Comparison of ENCODE assay signal across 23 cellular contexts in genomic region chr6:36110863-36111262, GRCh38. TPM values are rescaled to one million over a fixed set of nuclear protein-coding genes. Genes with fewer than 3 reads are reported as not detected.
A peak's percentile ranks its signal among the peaks of the same experiment; 100 is the strongest.
DNase-seq lines count a peak whose midpoint lies in the region; ATAC-seq, FAIRE-seq and TF ChIP-seq lines count a peak whose summit lies in the region.
"Had no signal": no experiment of that assay in that cellular context is flagged by ENCODE, and none has a peak within 500 bp of the region (broad histone marks: within the 10 kb centered on the region; RNA-seq: fewer than 3 reads in every experiment).

No MANE protein-coding gene starts in this region.

- H3K4me2 ChIP-seq in SK-N-SH = no peak overlapping the region
- peak overlapping the region; percentile 60 for H3K4me2 ChIP-seq in OCI-LY7 (ENCODE audit: low read length)

- peaks cover 54% of the 10 kb centered on the region for H3K4me1 Mint-ChIP-seq in stimulated activated memory B cell treated with anti-CD40 and anti-IgM and Interleukin-4, amounts not matched to agents 10 μg/mL and 1 μg/mL and 100 μg/mL, for 72 hours

- POLR2A ChIA-PET in SK-N-SH (lab: Yijun Ruan, JAX) (no interaction called here), OCI-LY7 (lab: Charles Lee) (interaction anchor here (0.9 to 1.1 kb wide), 2 partner anchors 10 to 85 kb away, joined by 3 read pairs; no protein-coding TSS in a partner anchor)

- 75% methylated on average over 4 of the region's 4 CpGs for WGBS in SK-N-SH (ENCODE audit: low lambda C conversion rate)
- 91 to 93% methylated on average over 4 of the region's 4 CpGs for WGBS in pancreas, 2 donors

- intact Hi-C loops in OCI-LY7 (cut with micrococcal nuclease; ENCODE audit: unreplicated experiment) (loop anchor here (5.0 kb wide), 1 partner anchor 84 kb away; the partner anchor contains the start of gene MAPK14), pancreas (cut with DNase I) (no loop called here)

- no peaks in the 10 kb centered on the region for H3K9me3 Mint-ChIP-seq in stimulated activated memory B cell treated with anti-CD40 and anti-IgM and Interleukin-4, amounts not matched to agents 10 μg/mL and 1 μg/mL and 100 μg/mL, for 72 hours

- TF ChIP-seq RAD21 in SK-N-SH (IDR thresholded peaks at IDR 0.05; ENCODE audit: low read length) = peak; percentile 10; the same call in 1 of the 2 replicates

- no peaks in the 10 kb centered on the region for H3K79me2 ChIP-seq in SK-N-SH (ENCODE audit: insufficient read depth)
- no peaks in the 10 kb centered on the region for H3K79me2 ChIP-seq in OCI-LY7 (ENCODE audit: insufficient read depth, low read depth, low read length)

- H3K36me3 ChIP-seq in SK-N-SH (replicated peaks in 1 of 2; ENCODE audit: control insufficient read depth in 1 of 2, insufficient read depth in 2 of 2, low read length in 1 of 2) (peaks cover 38 to 43% of the 10 kb centered on the region in 2 experiments), OCI-LY7 (ENCODE audit: insufficient read depth, low read length) (peaks cover 41% of the 10 kb centered on the region), muscle layer of colon (ENCODE audit: insufficient read depth, low read length) (peaks cover 39% of the 10 kb centered on the region), pancreas (peaks cover 0 to 27% (median 5%) of the 10 kb centered on the region in 3 donors)

- peak overlapping the region in 1 of 2 experiments; percentile 86; a peak in 2 of 4 replicates for H3K27ac ChIP-seq in SK-N-SH (ENCODE audit: low read depth in 2 of 2, low read length in 1 of 2)
- H3K27ac ChIP-seq in OCI-LY7 (ENCODE audit: low read depth, low read length, poor library complexity, severe bottlenecking) = peak overlapping the region; percentile 89
- peak overlapping the region; percentile 46 for H3K27ac ChIP-seq in muscle layer of colon (ENCODE audit: low read depth, low read length)
- H3K27ac ChIP-seq in pancreas = no peak overlapping the region
- H3K27ac ChIP-seq: 22Rv1 had no signal

- H3K4me3 Mint-ChIP-seq in stimulated activated memory B cell treated with anti-CD40 and anti-IgM and Interleukin-4, amounts not matched to agents 10 μg/mL and 1 μg/mL and 100 μg/mL, for 72 hours = no peak overlapping the region

- CTCF ChIA-PET in SK-N-SH (lab: Yijun Ruan, JAX) = interaction anchor here (1.3 to 2.5 kb wide), 3 partner anchors 13 to 82 kb away, joined by 3 to 16 read pairs (median 6); partner anchors contain the start of gene MAPK14
- CTCF ChIA-PET in OCI-LY7 (lab: Charles Lee; ENCODE audit: unreplicated experiment) = interaction anchor here (0.7 kb wide), 1 partner anchor 11 kb away, joined by 3 read pairs; no protein-coding TSS in a partner anchor

- peaks cover under 1% of the 10 kb centered on the region for H3F3A ChIP-seq in SK-N-SH (replicated peaks; ENCODE audit: insufficient read depth)

- H3K4me1 ChIP-seq in SK-N-SH (ENCODE audit: control insufficient read depth in 1 of 2, insufficient read depth in 2 of 2, low read depth in 1 of 2, low read length in 1 of 2) = peaks cover 0 to 24% of the 10 kb centered on the region in 2 experiments; a peak in 2 of 4 replicates
- H3K4me1 ChIP-seq in OCI-LY7 (ENCODE audit: insufficient read depth, low read length, poor library complexity, severe bottlenecking) = peaks cover 83% of the 10 kb centered on the region
- H3K4me1 ChIP-seq in muscle layer of colon (ENCODE audit: insufficient read depth, low read length) = peaks cover 18% of the 10 kb centered on the region
- peaks cover 0 to 7% (median 0%) of the 10 kb centered on the region in 3 donors for H3K4me1 ChIP-seq in pancreas
- H3K4me1 ChIP-seq: HAP-1 had no signal

- H4K20me1 ChIP-seq in SK-N-SH (ENCODE audit: insufficient read depth) (no peaks in the 10 kb centered on the region), OCI-LY7 (ENCODE audit: insufficient read depth, low read length) (no peaks in the 10 kb centered on the region)

- H3K9ac ChIP-seq in SK-N-SH (no peak overlapping the region), muscle layer of colon (ENCODE audit: low read length) (no peak overlapping the region)

- no peak for FAIRE-seq in pancreas (lab: Jason Lieb, UNC)
- FAIRE-seq: GM12891, GM18507, GM19239 had no signal

- no peak for ATAC-seq in SK-N-SH treated with all-trans-retinoic acid at 6 μM for 48 hours
- no peak for ATAC-seq in stimulated activated memory B cell treated with anti-CD40 and anti-IgM and Interleukin-4, amounts not matched to agents 10 μg/mL and 1 μg/mL and 100 μg/mL, for 72 hours
- ATAC-seq in GM21381 (IDR thresholded peaks at IDR 0.05; ENCODE audit: unreplicated experiment) = no peak
- ATAC-seq in pancreas = no peak
- ATAC-seq: Right ventricle myocardium inferior had no signal

- no TSS peak for BruUV-seq in OCI-LY7 (replicated peaks; lab: Mats Ljungman, UMichigan)

- peak in 1 of 2 experiments; percentile 51; a peak in 1 of 4 replicates for TF ChIP-seq EP300 in SK-N-SH (IDR thresholded peaks at IDR 0.05; ENCODE audit: borderline replicate concordance in 1 of 2, low read depth in 1 of 2, low read length in 1 of 2)

- peak; percentile 44 for DNase-seq in SK-N-SH
- peak; percentile 62 for DNase-seq in OCI-LY7 (ENCODE audit: low spot score)
- DNase-seq in pancreas = no peak
- no peak for DNase-seq in DMS79 (lab: John Stamatoyannopoulos, UW)
- DNase-seq: DND-41, GF-D8, Kasumi-1, MM.1S, NCI-H1092 treated with DMSO at 0.1 percent for 48 hours, NCI-H2081 treated with DMSO at 0.1 percent for 48 hours, NCI-H510A treated with DMSO at 0.1 percent for 48 hours, NCI-H82 had no signal

- no peaks in the 10 kb centered on the region for H3K27me3 ChIP-seq in SK-N-SH (ENCODE audit: insufficient read depth)
- no peaks in the 10 kb centered on the region for H3K27me3 ChIP-seq in muscle layer of colon (ENCODE audit: control insufficient read depth in 1 of 2, insufficient read depth in 2 of 2, low read length in 2 of 2)
- H3K27me3 ChIP-seq in pancreas = no peaks in the 10 kb centered on the region
- H3K27me3 ChIP-seq: Peyer's patch had no signal

- TF ChIP-seq CTCF in SK-N-SH (IDR thresholded peaks at IDR 0.05) (no peak), OCI-LY7 (conservative IDR thresholded peaks at IDR 0.05; ENCODE audit: low read length) (no peak), pancreas (IDR thresholded peaks at IDR 0.05) (no peak)

- H3K9me3 ChIP-seq in SK-N-SH = no peaks in the 10 kb centered on the region
- no peaks in the 10 kb centered on the region; the same call in 1 of the 2 replicates for H3K9me3 ChIP-seq in OCI-LY7 (ENCODE audit: low read length)
- H3K9me3 ChIP-seq in muscle layer of colon (ENCODE audit: low read length) = no peaks in the 10 kb centered on the region
- H3K9me3 ChIP-seq in pancreas = no peaks in the 10 kb centered on the region
- H3K9me3 ChIP-seq: HAP-1, Peyer's patch had no signal

- H3K4me3 ChIP-seq in SK-N-SH (ENCODE audit: low read depth in 2 of 2, low read length in 1 of 2) = no peak overlapping the region
- H3K4me3 ChIP-seq in OCI-LY7 (ENCODE audit: low read depth, low read length, poor library complexity, severe bottlenecking) = no peak overlapping the region
- no peak overlapping the region for H3K4me3 ChIP-seq in muscle layer of colon (ENCODE audit: low read depth in 1 of 2, low read length in 2 of 2)
- no peak overlapping the region for H3K4me3 ChIP-seq in pancreas
- H3K4me3 ChIP-seq: HAP-1, Peyer's patch had no signal

- H3K27me3 Mint-ChIP-seq in stimulated activated memory B cell treated with anti-CD40 and anti-IgM and Interleukin-4, amounts not matched to agents 10 μg/mL and 1 μg/mL and 100 μg/mL, for 72 hours = no peaks in the 10 kb centered on the region

- H3K36me3 Mint-ChIP-seq in stimulated activated memory B cell treated with anti-CD40 and anti-IgM and Interleukin-4, amounts not matched to agents 10 μg/mL and 1 μg/mL and 100 μg/mL, for 72 hours = peaks cover 22% of the 10 kb centered on the region

- H3K9me2 ChIP-seq in SK-N-SH (no peaks in the 10 kb centered on the region), OCI-LY7 (ENCODE audit: insufficient read depth, low read length) (no peaks in the 10 kb centered on the region)

- H3K27ac Mint-ChIP-seq in stimulated activated memory B cell treated with anti-CD40 and anti-IgM and Interleukin-4, amounts not matched to agents 10 μg/mL and 1 μg/mL and 100 μg/mL, for 72 hours = peak overlapping the region; percentile 90

- H2AFZ ChIP-seq in SK-N-SH (ENCODE audit: low read depth) (no peak overlapping the region), OCI-LY7 (ENCODE audit: low read length) (no peak overlapping the region)

TF ChIP-seq in SK-N-SH, 30 proteins besides CTCF, POLR2A, EP300 and RAD21:
- TF ChIP-seq FOXM1 (IDR thresholded peaks at IDR 0.05; ENCODE audit: low read depth) = no peak
- peak; percentile 32; the same call in 1 of the 2 replicates for TF ChIP-seq MXI1 (IDR thresholded peaks at IDR 0.05; ENCODE audit: low read depth, low read length)
- TF ChIP-seq CHD2 (IDR thresholded peaks at IDR 0.05; ENCODE audit: low read length, partially characterized antibody) = peak; percentile 15
- TF ChIP-seq FOXJ3 (CRISPR knock-in tag; IDR thresholded peaks at IDR 0.05) = no peak
- TF ChIP-seq RCOR1 (IDR thresholded peaks at IDR 0.05; ENCODE audit: low read length) = peak; percentile 37; the same call in 1 of the 2 replicates
- peak; percentile 58 for TF ChIP-seq GATA2 (CRISPR knock-in tag; IDR thresholded peaks at IDR 0.05)

TF ChIP-seq in SK-N-SH treated with all-trans-retinoic acid at 6 μM for 48 hours, 23 proteins besides CTCF, POLR2A, EP300 and RAD21:
- TF ChIP-seq BACH2 (CRISPR knock-in tag; IDR thresholded peaks at IDR 0.05; ENCODE audit: borderline replicate concordance) = no peak

RNA-seq across cellular contexts. Expression of gene MAPK13, which starts 19.4 kb away (rescaled TPM):
- polyA plus RNA-seq in SK-N-SH (2012; rRNA removed) = 1.9 and 2.3 TPM in 2 replicates
- 0.18 and 0.38 TPM in 2 replicates for polyA plus RNA-seq in SK-N-SH (2012; cell fraction: cytosol; rRNA removed)
- 20.1 and 21.4 TPM in 2 replicates for polyA plus RNA-seq in SK-N-SH (2012; cell fraction: nucleus; rRNA removed)
- 0.88 TPM in 2 replicates for total RNA-seq in OCI-LY7 (2014; rRNA removed; shearing (Covaris generic))
- total RNA-seq in OCI-LY7 (2022) = 1.2 and 1.8 TPM in 2 replicates
- total RNA-seq in pancreas = 10 to 100 TPM; 29.9 to 46.3 (median 34.3) TPM
- polyA plus RNA-seq in pancreas = 10 to 100 TPM; 20.2 to 28.9 TPM

Comparison
In these comparisons a context has a peak if more than half of its experiments do, and no peak if none do; other contexts are left out.
1. DNase-seq: peak in SK-N-SH (single experiment) and OCI-LY7 (single experiment); none in pancreas (0 of 6) and DMS79 (single experiment).
2. H3K27ac ChIP-seq: peak in OCI-LY7 (single experiment) and muscle layer of colon (single experiment); none in pancreas (0 of 4).
3. RNA of gene MAPK13, which starts 19.4 kb away (total RNA-seq): 29.9 to 46.3 TPM in pancreas; 0.88 to 1.8 TPM in OCI-LY7; every median in the first group is over 10 times any median in the second.